In the genomic region with DNA sequence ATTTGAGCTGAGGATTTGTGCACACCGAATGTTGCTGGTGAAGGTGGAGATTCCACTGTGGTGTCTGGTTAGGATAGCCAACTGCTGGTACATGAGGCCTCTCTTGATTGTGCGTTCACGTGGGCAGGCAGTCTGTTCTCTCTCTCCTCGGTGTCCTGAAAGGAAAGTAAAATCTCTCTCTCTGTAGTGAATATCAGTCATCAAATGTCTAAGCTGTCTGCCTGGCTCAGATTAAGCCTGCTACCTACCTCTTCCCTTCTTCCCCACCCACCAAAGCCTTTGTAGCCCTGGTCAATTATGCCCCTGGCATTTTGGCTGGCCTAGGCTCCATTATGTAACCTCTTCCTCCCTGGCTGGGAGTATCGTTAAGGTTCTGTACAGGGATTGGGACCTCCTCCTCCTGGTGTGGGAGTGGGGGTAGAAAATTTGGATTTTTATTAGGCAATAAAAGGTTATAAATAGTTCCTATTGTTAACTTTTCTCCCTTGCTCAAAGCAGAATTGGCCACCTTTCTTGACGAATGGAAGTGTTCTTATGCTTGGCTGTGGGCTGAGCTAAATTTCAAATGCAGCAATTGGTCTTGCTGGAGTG, we compare ENCODE assay signal across 12 cellular contexts.
DNase-seq lines count a peak whose midpoint lies in the region; ATAC-seq and TF ChIP-seq lines count a peak whose summit lies in the region.
"Had no signal": no experiment of that assay in that cellular context is flagged by ENCODE, and none has a peak within 500 bp of the region (broad histone marks: within the 10 kb centered on the region; RNA-seq: fewer than 3 reads in every experiment).

No MANE protein-coding gene starts in this region.

- H3K4me1 Mint-ChIP-seq in nephron: peaks cover 67% of the 10 kb centered on the region

- no peak for DNase-seq in AG04450 (ENCODE audit: low read depth, low spot score)
- DNase-seq in RWPE1 (ENCODE audit: low spot score): no peak
- DNase-seq in esophagus muscularis mucosa (ENCODE audit: extremely low spot score): no peak
- DNase-seq in SIG-M5 treated with dmso at 0.1 percent for 504 hours (lab: John Stamatoyannopoulos, UW; ENCODE audit: unreplicated experiment): no peak
- no peak for DNase-seq in UCSD-AML1 (lab: John Stamatoyannopoulos, UW; ENCODE audit: unreplicated experiment)
- DNase-seq: foreskin fibroblast, HCEC 1CT, left lung, NCI-H510A had no signal

- TF ChIP-seq POLR2A in esophagus muscularis mucosa (IDR thresholded peaks at IDR 0.05; ENCODE audit: low read depth): no peak

- H3K9me3 ChIP-seq in AG04450 (ENCODE audit: control insufficient read depth, insufficient read depth, low read length) (no peaks in the 10 kb centered on the region), esophagus muscularis mucosa (no peaks in the 10 kb centered on the region)
- H3K9me3 ChIP-seq: left lung had no signal

- TF ChIP-seq EP300 in esophagus muscularis mucosa (IDR thresholded peaks at IDR 0.05): no peak

- CTCF ChIA-PET in AG04450 (lab: Charles Lee) (interaction anchor here (1.4 kb wide), 1 partner anchor 18 kb away, joined by 6 read pairs; no protein-coding TSS in a partner anchor), RWPE1 (lab: Yijun Ruan, JAX) (interaction anchor here (0.6 kb wide), 2 partner anchors 14 to 67 kb away, joined by 4 read pairs; no protein-coding TSS in a partner anchor)

- 75% methylated on average over 5 of the region's 6 CpGs for WGBS in esophagus muscularis mucosa

- peak overlapping the region in 2 of 3 experiments; percentile 31 to 61 for H3K4me3 Mint-ChIP-seq in nephron

- H3K27ac ChIP-seq in AG04450 (ENCODE audit: low read depth, low read length) (peak overlapping the region; percentile 98), RWPE1 (peak overlapping the region; percentile 70), esophagus muscularis mucosa (replicated peaks in 1 of 4) (peak overlapping the region; percentile 33 to 80 (median 68))

- POLR2A ChIA-PET in AG04450 (lab: Yijun Ruan, JAX): interaction anchor here (1.2 kb wide), 1 partner anchor 149 kb away, joined by 4 read pairs; no protein-coding TSS in a partner anchor
- POLR2A ChIA-PET in RWPE1 (lab: Yijun Ruan, JAX; ENCODE audit: low non-redundant PET): no interaction called here

- no peaks in the 10 kb centered on the region for H3K36me3 ChIP-seq in esophagus muscularis mucosa
- H3K36me3 ChIP-seq: left lung had no signal

- intact Hi-C loops in esophagus muscularis mucosa (cut with DNase I): no loop called here

- H3K4me1 ChIP-seq in esophagus muscularis mucosa: peaks cover 49 to 59% (median 56%) of the 10 kb centered on the region in 4 donors

- peaks cover 14% of the 10 kb centered on the region for H3K36me3 Mint-ChIP-seq in nephron (ENCODE audit: low read depth)

- no peaks in the 10 kb centered on the region for H3K27me3 Mint-ChIP-seq in nephron (ENCODE audit: low read depth)

- ATAC-seq in HG03439 (IDR thresholded peaks at IDR 0.05; ENCODE audit: unreplicated experiment) (no peak), HG03280 (IDR thresholded peaks at IDR 0.05; ENCODE audit: unreplicated experiment) (no peak)
- ATAC-seq: left lung had no signal

- H3K4me3 ChIP-seq in AG04450 (ENCODE audit: low read depth, low read length) (no peak overlapping the region), esophagus muscularis mucosa (no peak overlapping the region)
- H3K4me3 ChIP-seq: left lung had no signal

- peak overlapping the region; percentile 82 to 90 (median 82) for H3K27ac Mint-ChIP-seq in nephron

- no peaks in the 10 kb centered on the region for H3K27me3 ChIP-seq in AG04450 (ENCODE audit: control insufficient read depth, insufficient read depth, low read length)
- H3K27me3 ChIP-seq in esophagus muscularis mucosa: no peaks in the 10 kb centered on the region
- H3K27me3 ChIP-seq: left lung had no signal

- no peak for TF ChIP-seq CTCF in AG04450 (IDR thresholded peaks at IDR 0.05; ENCODE audit: low read depth, low read length)
- no peak for TF ChIP-seq CTCF in RWPE1 (conservative IDR thresholded peaks at IDR 0.05; ENCODE audit: low read depth)
- no peak for TF ChIP-seq CTCF in esophagus muscularis mucosa (IDR thresholded peaks at IDR 0.05)
- no peak for TF ChIP-seq CTCF in nephron (IDR thresholded peaks at IDR 0.05; ENCODE audit: unreplicated experiment in 3 of 3)

- H3K9me3 Mint-ChIP-seq in nephron: no peaks in the 10 kb centered on the region
